ENCODE assay signal across 9 cellular contexts in genomic region chr20:59005523-59006166, GRCh38. TPM values are rescaled to one million over a fixed set of nuclear protein-coding genes. Genes with fewer than 3 reads are reported as not detected.
DNase-seq lines count a peak whose midpoint lies in the region; ATAC-seq and TF ChIP-seq lines count a peak whose summit lies in the region.
"Had no signal": no experiment of that assay in that cellular context is flagged by ENCODE, and none has a peak within 500 bp of the region (broad histone marks: within the 10 kb centered on the region; RNA-seq: fewer than 3 reads in every experiment).

No MANE protein-coding gene starts in this region.

- H3K14ac ChIP-seq in IMR-90 (replicated peaks; ENCODE audit: low read depth, low read length) = peak overlapping the region; percentile 34; the same call in 1 of the 2 replicates

- H3K36me3 Mint-ChIP-seq in central memory CD8-positive, alpha-beta T cell (ENCODE audit: insufficient read depth) = peaks cover 11% of the 10 kb centered on the region
- peaks cover 0 to 12% (median 0%) of the 10 kb centered on the region in 5 donors for H3K36me3 Mint-ChIP-seq in naive thymus-derived CD4-positive, alpha-beta T cell

- no peaks in the 10 kb centered on the region for H3K27me3 ChIP-seq in IMR-90 (ENCODE audit: control insufficient read depth, insufficient read depth, low read length)
- H3K27me3 ChIP-seq in naive thymus-derived CD4-positive, alpha-beta T cell (ENCODE audit: control insufficient read depth in 2 of 2, insufficient read depth in 2 of 2, low read length in 2 of 2) = no peaks in the 10 kb centered on the region

- no peak for TF ChIP-seq RAD21 in IMR-90 (IDR thresholded peaks at IDR 0.05; ENCODE audit: low read length)

- H4K5ac ChIP-seq in IMR-90 (ENCODE audit: low read depth, low read length) = no peak overlapping the region; the same call in 1 of the 2 replicates

- peaks cover 10 to 35% of the 10 kb centered on the region in 2 experiments; a peak in 3 of 4 replicates for H3K79me1 ChIP-seq in IMR-90 (ENCODE audit: low read depth in 1 of 2, low read length in 2 of 2)

- CTCF ChIA-PET in IMR-90 (lab: Yijun Ruan, JAX) = no interaction called here
- CTCF ChIA-PET in naive thymus-derived CD4-positive, alpha-beta T cell (lab: Charles Lee) = no interaction called here

- TF ChIP-seq CTCF in AG10803 (conservative IDR thresholded peaks at IDR 0.05; ENCODE audit: low read length) (no peak), IMR-90 (conservative IDR thresholded peaks at IDR 0.05; ENCODE audit: low read depth, low read length) (no peak)

- WGBS in IMR-90 (ENCODE audit: extremely low coverage in 2 of 2, insufficient read length in 1 of 2), 2 experiments = 67% methylated on average over 1 of the region's 3 CpGs; no CpG with 5 or more reads in 1 of the 2 experiments

- peak overlapping the region; percentile 23 for H4K91ac ChIP-seq in IMR-90 (ENCODE audit: insufficient read depth, low read depth, low read length)

- H3K4me2 ChIP-seq in IMR-90 (ENCODE audit: low read depth, low read length) = peak overlapping the region; percentile 89; the same call in 1 of the 2 replicates

- intact Hi-C loops in IMR-90 (cut with micrococcal nuclease) = no loop called here
- intact Hi-C loops in naive thymus-derived CD4-positive, alpha-beta T cell (cut with micrococcal nuclease) = loop anchor here (1.0 to 2.0 kb wide), 4 partner anchors 15 to 37 kb away; partner anchors contain the start of genes ATP5F1E (in 2 of the 2), NELFCD (in 2 of the 2) and PRELID3B (in 2 of the 2)

- peaks cover 15% of the 10 kb centered on the region; the same call in 1 of the 2 replicates for H3K9me1 ChIP-seq in IMR-90 (ENCODE audit: insufficient read depth, low read length)

- no peaks in the 10 kb centered on the region for H3K9me3 ChIP-seq in IMR-90 (ENCODE audit: control insufficient read depth, insufficient read depth, low read length)
- no peaks in the 10 kb centered on the region for H3K9me3 ChIP-seq in naive thymus-derived CD4-positive, alpha-beta T cell (ENCODE audit: control insufficient read depth in 2 of 3, low read length in 3 of 3)

- H3K18ac ChIP-seq in IMR-90 (ENCODE audit: low read depth, low read length) = no peak overlapping the region

- H4K20me1 ChIP-seq in IMR-90 (ENCODE audit: insufficient read depth, low read length) = no peaks in the 10 kb centered on the region; the same call in 1 of the 2 replicates

- no peak overlapping the region for H3K27ac ChIP-seq in IMR-90 (ENCODE audit: insufficient read depth, low read length)
- H3K27ac ChIP-seq in naive thymus-derived CD4-positive, alpha-beta T cell (ENCODE audit: low read depth, low read length) = peak overlapping the region; percentile 62

- peak overlapping the region; percentile 1; the same call in 1 of the 2 replicates for H3K56ac ChIP-seq in IMR-90 (ENCODE audit: extremely low read depth, insufficient read depth, low read length)

- H2BK20ac ChIP-seq in IMR-90 (ENCODE audit: low read depth, low read length) = no peak overlapping the region

- peaks cover 5% of the 10 kb centered on the region for H3K36me3 ChIP-seq in IMR-90 (ENCODE audit: control insufficient read depth, insufficient read depth, low read length)
- H3K36me3 ChIP-seq in naive thymus-derived CD4-positive, alpha-beta T cell (ENCODE audit: control insufficient read depth in 2 of 3, insufficient read depth in 3 of 3, low read length in 3 of 3) = no peaks in the 10 kb centered on the region

- no peaks in the 10 kb centered on the region for H3K27me3 Mint-ChIP-seq in central memory CD8-positive, alpha-beta T cell
- H3K27me3 Mint-ChIP-seq in naive thymus-derived CD4-positive, alpha-beta T cell = no peaks in the 10 kb centered on the region

- no peak for TF ChIP-seq POLR2A in IMR-90 (IDR thresholded peaks at IDR 0.05; ENCODE audit: low read depth, low read length)

- ATAC-seq in IMR-90 (ENCODE audit: low read depth) = no peak
- ATAC-seq in central memory CD8-positive, alpha-beta T cell (replicated peaks; ENCODE audit: extremely low read depth, poor library complexity, severe bottlenecking) = no peak
- no peak for ATAC-seq in naive thymus-derived CD4-positive, alpha-beta T cell
- no peak for ATAC-seq in GM18858 (IDR thresholded peaks at IDR 0.05; ENCODE audit: unreplicated experiment)
- no peak for ATAC-seq in GM18519 (IDR thresholded peaks at IDR 0.05; ENCODE audit: low FRiP score, unreplicated experiment)

- H3K4me1 Mint-ChIP-seq in central memory CD8-positive, alpha-beta T cell = peaks cover 47% of the 10 kb centered on the region
- peaks cover 26 to 43% (median 33%) of the 10 kb centered on the region in 7 donors for H3K4me1 Mint-ChIP-seq in naive thymus-derived CD4-positive, alpha-beta T cell

- peak overlapping the region; percentile 29 for H3K23ac ChIP-seq in IMR-90 (ENCODE audit: low read depth, low read length)

- BruUV-seq in IMR-90 (replicated peaks; lab: Mats Ljungman, UMichigan) = no TSS peak

- H3K4me3 Mint-ChIP-seq in central memory CD8-positive, alpha-beta T cell = peak overlapping the region; percentile 84
- H3K4me3 Mint-ChIP-seq in naive thymus-derived CD4-positive, alpha-beta T cell = peak overlapping the region; percentile 68 to 89 (median 80)

- peak overlapping the region; percentile 96 for H3K27ac Mint-ChIP-seq in central memory CD8-positive, alpha-beta T cell (ENCODE audit: low read depth)
- H3K27ac Mint-ChIP-seq in naive thymus-derived CD4-positive, alpha-beta T cell = peak overlapping the region in 8 of 9 donors; percentile 69 to 93 (median 82)

- H3K4me1 ChIP-seq in IMR-90 (ENCODE audit: control insufficient read depth, insufficient read depth, low read length) = peaks cover 14% of the 10 kb centered on the region
- peaks cover 20 to 23% of the 10 kb centered on the region in 2 donors for H3K4me1 ChIP-seq in naive thymus-derived CD4-positive, alpha-beta T cell (ENCODE audit: control insufficient read depth in 2 of 2, insufficient read depth in 2 of 2, low read length in 2 of 2)

- DNase-seq in AG10803 (ENCODE audit: low read depth) = no peak
- DNase-seq in IMR-90 = no peak
- no peak for DNase-seq in central memory CD8-positive, alpha-beta T cell (ENCODE audit: low spot score in 2 of 2)
- DNase-seq in naive thymus-derived CD4-positive, alpha-beta T cell = no peak
- no peak for DNase-seq in D341Med (ENCODE audit: low spot score)
- DNase-seq in LoVo (ENCODE audit: low spot score) = no peak

- H2AK9ac ChIP-seq in IMR-90 (replicated peaks; ENCODE audit: low read depth, low read length, poor library complexity) = peak overlapping the region; percentile 85

- H3K9ac ChIP-seq in IMR-90 (ENCODE audit: low read depth, low read length) = no peak overlapping the region

- peak overlapping the region; percentile 36 for H3K4ac ChIP-seq in IMR-90 (ENCODE audit: low read depth, low read length)

- H2AFZ ChIP-seq in IMR-90 (replicated peaks; ENCODE audit: low read length, poor library complexity) = peak overlapping the region; percentile 94

- H3K9me3 Mint-ChIP-seq in central memory CD8-positive, alpha-beta T cell = no peaks in the 10 kb centered on the region
- H3K9me3 Mint-ChIP-seq in naive thymus-derived CD4-positive, alpha-beta T cell = no peaks in the 10 kb centered on the region

- POLR2A ChIA-PET in IMR-90 (lab: Charles Lee; ENCODE audit: unreplicated experiment) = no interaction called here
- POLR2A ChIA-PET in naive thymus-derived CD4-positive, alpha-beta T cell (lab: Charles Lee) = interaction anchor here (0.6 to 2.1 kb wide), 4 partner anchors 8 to 346 kb away, joined by 3 to 10 read pairs (median 4); partner anchors contain the start of gene ATP5F1E

- H3K4me3 ChIP-seq in AG10803 (ENCODE audit: low read length) (peak overlapping the region; percentile 85), IMR-90 (ENCODE audit: insufficient read depth, low read depth, low read length) (no peak overlapping the region)
- peak overlapping the region; percentile 55 for H3K4me3 ChIP-seq in naive thymus-derived CD4-positive, alpha-beta T cell (ENCODE audit: low read length)

- no peak overlapping the region for H4K8ac ChIP-seq in IMR-90 (ENCODE audit: low read depth in 2 of 2, low read length in 2 of 2)

- no peak overlapping the region for H2BK15ac ChIP-seq in IMR-90 (ENCODE audit: low read depth, low read length)

- in situ Hi-C loops in IMR-90 (cut with MboI; ENCODE audit: low sequenced_read_pairs) = no loop called here

- dilution Hi-C loops in IMR-90 (cut with HindIII; ENCODE audit: low sequenced_read_pairs, unreplicated experiment) = no loop called here

- no peak overlapping the region for H2BK5ac ChIP-seq in IMR-90 (ENCODE audit: low read depth, low read length, poor library complexity, severe bottlenecking)

- H2BK120ac ChIP-seq in IMR-90 (ENCODE audit: low read depth, low read length) = no peak overlapping the region

- H2AK5ac ChIP-seq in IMR-90 (ENCODE audit: low read depth, low read length) = no peak overlapping the region

RNA-seq across cellular contexts. Expression of gene CTSZ, which starts 1.4 kb away (rescaled TPM):
- total RNA-seq in IMR-90 (2012; rRNA removed) = 43.6 and 46.1 TPM in 2 replicates
- 82.8 and 88.5 TPM in 2 replicates for polyA plus RNA-seq in IMR-90 (2012; rRNA removed)
- 78.1 and 134 TPM in 2 replicates for polyA plus RNA-seq in IMR-90 (2012; cell fraction: cytosol; rRNA removed)
- 37.6 and 39.3 TPM in 2 replicates for polyA plus RNA-seq in IMR-90 (2012; cell fraction: nucleus; rRNA removed; ENCODE audit: low replicate concordance)
- 100 to 1,000 TPM in 1 of 5 experiments, 10 to 100 TPM in 4; 29.5 to 165 (median 34.1) TPM for total RNA-seq in naive thymus-derived CD4-positive, alpha-beta T cell
- 1 to 10 TPM; 1.0 to 3.0 TPM for polyA plus RNA-seq in naive thymus-derived CD4-positive, alpha-beta T cell

RNA-seq across cellular contexts. Expression of gene TUBB1, which starts 13.6 kb away (rescaled TPM):
- total RNA-seq in IMR-90 (2012; rRNA removed) = not detected in 2 replicates
- not detected in 2 replicates for polyA plus RNA-seq in IMR-90 (2012; rRNA removed)
- not detected in 2 replicates for polyA plus RNA-seq in IMR-90 (2012; cell fraction: cytosol; rRNA removed)
- polyA plus RNA-seq in IMR-90 (2012; cell fraction: nucleus; rRNA removed; ENCODE audit: low replicate concordance) = 0.02 TPM in 1 of 2 replicates, not detected in the other
- 1 to 10 TPM in 1 of 5 experiments, under 1 TPM in 1, not detected in 3; 0.98 to 9.5 TPM for total RNA-seq in naive thymus-derived CD4-positive, alpha-beta T cell
- under 1 TPM; 0.14 to 0.22 TPM for polyA plus RNA-seq in naive thymus-derived CD4-positive, alpha-beta T cell
- total RNA-seq: kidney epithelial cell had no signal

RNA-seq across cellular contexts. Expression of gene NELFCD, which starts 24.6 kb away (rescaled TPM):
- 82.2 and 94.1 TPM in 2 replicates for total RNA-seq in IMR-90 (2012; rRNA removed)
- polyA plus RNA-seq in IMR-90 (2012; rRNA removed) = 85.7 and 88.9 TPM in 2 replicates
- polyA plus RNA-seq in IMR-90 (2012; cell fraction: cytosol; rRNA removed) = 41.7 and 69.9 TPM in 2 replicates
- polyA plus RNA-seq in IMR-90 (2012; cell fraction: nucleus; rRNA removed; ENCODE audit: low replicate concordance) = 137 and 278 TPM in 2 replicates
- 10 to 100 TPM; 84.5 to 96.1 (median 90.8) TPM for total RNA-seq in naive thymus-derived CD4-positive, alpha-beta T cell
- 10 to 100 TPM; 65.0 to 81.6 TPM for polyA plus RNA-seq in naive thymus-derived CD4-positive, alpha-beta T cell

RNA-seq across cellular contexts. Expression of gene ATP5F1E, which starts 26.5 kb away (rescaled TPM):
- 3.8 and 12.2 TPM in 2 replicates for total RNA-seq in IMR-90 (2012; rRNA removed)
- polyA plus RNA-seq in IMR-90 (2012; rRNA removed) = 34.5 and 42.6 TPM in 2 replicates
- polyA plus RNA-seq in IMR-90 (2012; cell fraction: cytosol; rRNA removed) = 9.0 and 19.1 TPM in 2 replicates
- polyA plus RNA-seq in IMR-90 (2012; cell fraction: nucleus; rRNA removed; ENCODE audit: low replicate concordance) = 1.8 and 10.5 TPM in 2 replicates
- 10 to 100 TPM; 57.0 to 81.7 (median 67.4) TPM for total RNA-seq in naive thymus-derived CD4-positive, alpha-beta T cell
- polyA plus RNA-seq in naive thymus-derived CD4-positive, alpha-beta T cell = 10 to 100 TPM; 31.4 to 75.7 TPM

RNA-seq across cellular contexts. Expression of gene PRELID3B, which starts 36.9 kb away (rescaled TPM):
- total RNA-seq in IMR-90 (2012; rRNA removed) = 41.9 and 80.8 TPM in 2 replicates
- 18.0 and 24.8 TPM in 2 replicates for polyA plus RNA-seq in IMR-90 (2012; rRNA removed)
- polyA plus RNA-seq in IMR-90 (2012; cell fraction: cytosol; rRNA removed) = 3.3 and 4.8 TPM in 2 replicates
- 1.4 and 8.0 TPM in 2 replicates for polyA plus RNA-seq in IMR-90 (2012; cell fraction: nucleus; rRNA removed; ENCODE audit: low replicate concordance)
- 10 to 100 TPM; 37.1 to 70.4 (median 44.0) TPM for total RNA-seq in naive thymus-derived CD4-positive, alpha-beta T cell
- polyA plus RNA-seq in naive thymus-derived CD4-positive, alpha-beta T cell = 10 to 100 TPM; 17.6 to 27.4 TPM
